In the genomic region with DNA sequence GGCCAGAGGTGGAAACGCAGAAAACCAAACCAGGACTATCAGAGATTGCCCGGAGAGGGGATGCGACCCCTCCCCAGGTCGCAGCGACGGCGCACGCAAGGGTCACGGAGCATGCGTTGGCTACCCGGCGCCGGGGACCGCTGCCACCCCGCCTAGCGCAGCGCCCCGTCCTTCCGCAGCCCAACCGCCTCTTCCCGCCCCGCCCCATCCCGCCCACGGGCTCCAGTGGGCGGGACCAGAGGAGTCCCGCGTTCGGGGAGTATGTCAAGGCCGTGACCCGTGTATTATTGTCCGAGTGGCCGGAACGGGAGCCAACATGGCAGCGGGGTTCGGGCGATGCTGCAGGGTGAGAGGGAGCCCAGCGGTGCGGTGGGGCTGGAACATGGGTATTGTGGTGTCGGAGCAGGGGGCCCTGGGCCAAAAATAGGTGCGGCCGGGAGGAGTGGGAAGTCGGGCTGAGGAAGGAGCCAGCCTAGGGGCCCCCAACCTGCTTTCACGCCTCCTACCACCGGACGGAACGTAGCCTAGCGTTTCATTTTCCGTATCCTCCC, we compare ENCODE assay signal across 8 cellular contexts. TPM values are rescaled to one million over a fixed set of nuclear protein-coding genes. Genes with fewer than 3 reads are reported as not detected.
DNase-seq lines count a peak whose midpoint lies in the region; TF ChIP-seq lines count a peak whose summit lies in the region.

A gene (plus strand): TSS at position 238 of the 551 bp plus-strand sequence. CDS start 79 bp downstream, at position 317.

- H3K4me1 ChIP-seq in Loucy (ENCODE audit: insufficient read depth, low read length, poor library complexity, severe bottlenecking) (peaks cover 53% of the 10 kb centered on the region), neutrophil (ENCODE audit: control insufficient read depth in 1 of 2, insufficient read depth in 1 of 2, low read depth in 1 of 2, low read length in 1 of 2) (peaks cover 19% of the 10 kb centered on the region in 2 experiments)

- TF ChIP-seq CTCF in Loucy (conservative IDR thresholded peaks at IDR 0.05; ENCODE audit: low read length) (no peak), neutrophil (IDR thresholded peaks at IDR 0.05) (peak; percentile 25)

- 0 out of 2 replicates have a peak, but pooled peaks cover 5% of the 10 kb centered on the region for H3F3A ChIP-seq in Loucy (ENCODE audit: low read depth)

- H3K9me2 ChIP-seq in Loucy (replicated peaks; ENCODE audit: low read depth, low read length) = no peaks in the 10 kb centered on the region

- peak within 1 kb of the TSS; percentile 83 for H3K27ac ChIP-seq in neutrophil
- H3K27ac ChIP-seq in substantia nigra (ENCODE audit: low read depth, low read length, poor library complexity, severe bottlenecking) = peak within 1 kb of the TSS; percentile 90

- H3K4me2 ChIP-seq in Loucy (ENCODE audit: low read depth, low read length, poor library complexity, severe bottlenecking) = peak within 1 kb of the TSS; percentile 91

- H2AFZ ChIP-seq in Loucy (ENCODE audit: low read length) = peak within 1 kb of the TSS; percentile 75

- H3K9ac ChIP-seq in Loucy (ENCODE audit: low read depth, low read length, poor library complexity, severe bottlenecking) = peak within 1 kb of the TSS; percentile 95

- H4K20me1 ChIP-seq in Loucy (ENCODE audit: insufficient read depth, low read length, poor library complexity, severe bottlenecking) = peaks cover 34% of the 10 kb centered on the region

- no peaks in the 10 kb centered on the region for H3K36me3 ChIP-seq in H7 (replicated peaks; ENCODE audit: control insufficient read depth, insufficient read depth, low read length)
- H3K36me3 ChIP-seq in Loucy (ENCODE audit: insufficient read depth, low read length) = no peaks in the 10 kb centered on the region
- H3K36me3 ChIP-seq in neutrophil = no peaks in the 10 kb centered on the region

- H3K79me2 ChIP-seq in Loucy (ENCODE audit: insufficient read depth, low read length) = peaks cover 57% of the 10 kb centered on the region

- in situ Hi-C loops in SK-MEL-5 (cut with HindIII; ENCODE audit: low pct_unique_long_range_greater_than_20kb, low sequenced_read_pairs) = no loop called here

- peak; percentile 84 for DNase-seq in GDM1 (lab: John Stamatoyannopoulos, UW)
- peak; percentile 89 for DNase-seq in H7
- peak; percentile 80 for DNase-seq in SK-MEL-5 (ENCODE audit: low read depth, low spot score)
- peak; percentile 88 for DNase-seq in activated naive CD4-positive, alpha-beta T cell treated with Interleukin-2 at 50 U/mL for 16 hours
- DNase-seq in foreskin melanocyte = peak; percentile 78
- peak; percentile 59 to 98 (median 86) for DNase-seq in substantia nigra (lab: John Stamatoyannopoulos, UW)

- H3K9me3 ChIP-seq in Loucy (ENCODE audit: insufficient read depth, low read depth, low read length) (no peaks in the 10 kb centered on the region), neutrophil (no peaks in the 10 kb centered on the region)

- peak within 1 kb of the TSS; percentile 87 for H3K4me3 ChIP-seq in H7 (ENCODE audit: insufficient read depth, low read depth, low read length)
- peak within 1 kb of the TSS; percentile 97 for H3K4me3 ChIP-seq in Loucy (ENCODE audit: low read length, poor library complexity, severe bottlenecking)
- H3K4me3 ChIP-seq in neutrophil (ENCODE audit: low read depth in 1 of 2, low read length in 1 of 2) = peak within 1 kb of the TSS; percentile 71 to 88

- H3K27me3 ChIP-seq in H7 (ENCODE audit: control insufficient read depth, insufficient read depth, low read length) (no peaks in the 10 kb centered on the region), Loucy (ENCODE audit: insufficient read depth, low read length, poor library complexity, severe bottlenecking) (no peaks in the 10 kb centered on the region), neutrophil (no peaks in the 10 kb centered on the region)

RNA-seq across cellular contexts. Expression of the gene that starts here (rescaled TPM):
- total RNA-seq in H7 (2014; rRNA removed; shearing (Covaris generic)) = 69.5 and 87.1 TPM in 2 replicates
- 65.8 and 74.9 TPM in 2 replicates for total RNA-seq in SK-MEL-5 (2014; rRNA removed; shearing (Covaris generic))
- 62.0 and 70.0 TPM in 2 replicates for polyA plus RNA-seq in SK-MEL-5 (2015; cell fraction: cytosol; rRNA removed)
- polyA plus RNA-seq in SK-MEL-5 (2015; cell fraction: nucleus; rRNA removed) = 31.8 and 39.5 TPM in 2 replicates

Comparison
In these comparisons a context has a peak if more than half of its experiments do, and no peak if none do; other contexts are left out.
1. Peak in every context shown above with its lines: DNase-seq, H3K4me3 ChIP-seq and H3K27ac ChIP-seq.